Comparison of ENCODE assay signal across 1 cellular context in genomic region chr1:46544561-46545240, GRCh38.
TF ChIP-seq lines count a peak whose summit lies in the region.

No MANE protein-coding gene starts in this region.

TF ChIP-seq in K562, 482 proteins besides CTCF, POLR2A, EP300 and RAD21 (continued from another document and continues in another):
- TF ChIP-seq CHD7 (IDR thresholded peaks at IDR 0.05; ENCODE audit: low read depth, low read length) (no peak), SMARCA5 (IDR thresholded peaks at IDR 0.05) (no peak), CHCHD3 (CRISPR knock-in tag; IDR thresholded peaks at IDR 0.05) (no peak), PTTG1 (tag; IDR thresholded peaks at IDR 0.05; ENCODE audit: low read depth) (no peak), SMC3 (conservative IDR thresholded peaks at IDR 0.05; ENCODE audit: insufficient read depth, low read depth, low read length) (no peak), KLF6 (CRISPR knock-in tag; IDR thresholded peaks at IDR 0.05; ENCODE audit: borderline replicate concordance) (peak; percentile 43; the same call in 1 of the 2 replicates), XRCC4 (IDR thresholded peaks at IDR 0.05; ENCODE audit: extremely low read depth, insufficient read depth, insufficient read length) (no peak), PML (IDR thresholded peaks at IDR 0.05; ENCODE audit: low read length) (peak; percentile 88), NFIX (CRISPR knock-in tag; IDR thresholded peaks at IDR 0.05; ENCODE audit: low read depth) (no peak), TARDBP (IDR thresholded peaks at IDR 0.05) (0 out of 2 replicates have a peak, but pooled peaks have one; percentile 44), SP2 (IDR thresholded peaks at IDR 0.05; ENCODE audit: extremely low read depth, low read depth, low read length, poor library complexity, severe bottlenecking) (no peak), KAT2B (IDR thresholded peaks at IDR 0.05; ENCODE audit: low read depth, low read length) (no peak), E4F1 (CRISPR knock-in tag; IDR thresholded peaks at IDR 0.05; ENCODE audit: borderline replicate concordance) (no peak), ZNF121 (CRISPR knock-in tag; conservative IDR thresholded peaks at IDR 0.05) (no peak), FOXA3 (CRISPR knock-in tag; conservative IDR thresholded peaks at IDR 0.05 in 1 of 2, IDR thresholded peaks at IDR 0.05 in 1 of 2) (no peak), ZNF316 (IDR thresholded peaks at IDR 0.05) (no peak), CHD4 (IDR thresholded peaks at IDR 0.05; ENCODE audit: insufficient read depth, insufficient replicate concordance, low read depth, low read length, poor library complexity, severe bottlenecking) (no peak), FOXO4 (CRISPR knock-in tag; IDR thresholded peaks at IDR 0.05) (no peak), SNRNP70 (optimal IDR thresholded peaks at IDR 0.05; ENCODE audit: low read depth, low read length) (no peak), ZNF507 (tag; conservative IDR thresholded peaks at IDR 0.05) (no peak), CBFA2T2 (conservative IDR thresholded peaks at IDR 0.05) (peak; percentile 98), FOXP1 (CRISPR knock-in tag; IDR thresholded peaks at IDR 0.05) (no peak), SUPT5H (IDR thresholded peaks at IDR 0.05) (no peak), TCFL5 (CRISPR knock-in tag; conservative IDR thresholded peaks at IDR 0.05) (no peak), NBN (IDR thresholded peaks at IDR 0.05; ENCODE audit: low read depth) (peak; percentile 58; the same call in 1 of the 2 replicates), ZNF57 (CRISPR knock-in tag; IDR thresholded peaks at IDR 0.05) (no peak; the same call in 1 of the 2 replicates), SAFB (IDR thresholded peaks at IDR 0.05; ENCODE audit: borderline replicate concordance, low read depth, low read length) (no peak), ZNF717 (CRISPR knock-in tag; IDR thresholded peaks at IDR 0.05) (no peak), MEIS2 (IDR thresholded peaks at IDR 0.05; ENCODE audit: partially characterized antibody) (peak; percentile 62), PURB (CRISPR knock-in tag; IDR thresholded peaks at IDR 0.05; ENCODE audit: low read depth) (no peak), CBX1 (IDR thresholded peaks at IDR 0.05; ENCODE audit: low read depth) (no peak), RNF2 (IDR thresholded peaks at IDR 0.05) (peak; percentile 89; the same call in 1 of the 2 replicates), HNRNPH1 (optimal IDR thresholded peaks at IDR 0.05; ENCODE audit: low read depth, low read length) (no peak), SMAD4 (CRISPR knock-in tag; conservative IDR thresholded peaks at IDR 0.05) (peak; percentile 100), TRIM28 (IDR thresholded peaks at IDR 0.05) (no peak), U2AF2 (optimal IDR thresholded peaks at IDR 0.05; ENCODE audit: low read depth, low read length) (no peak), TRIM24 (IDR thresholded peaks at IDR 0.05) (peak; percentile 86 to 94), JUN (IDR thresholded peaks at IDR 0.05; ENCODE audit: borderline replicate concordance, low read depth, low read length) (0 out of 2 replicates have a peak, but pooled peaks have one; percentile 17), JUN (CRISPR knock-in tag; IDR thresholded peaks at IDR 0.05; ENCODE audit: borderline replicate concordance) (no peak), FOXK2 (conservative IDR thresholded peaks at IDR 0.05 in 1 of 2, IDR thresholded peaks at IDR 0.05 in 1 of 2; ENCODE audit: low read depth in 2 of 2) (no peak; a peak in 1 of 4 replicates), SREBF2 (CRISPR knock-in tag; IDR thresholded peaks at IDR 0.05) (no peak), THRAP3 (IDR thresholded peaks at IDR 0.05; ENCODE audit: borderline replicate concordance) (no peak), HMG20B (CRISPR knock-in tag; IDR thresholded peaks at IDR 0.05) (no peak), CBX2 (IDR thresholded peaks at IDR 0.05; ENCODE audit: insufficient read depth, low read length, poor library complexity, severe bottlenecking) (no peak), ZNF398 (CRISPR knock-in tag; IDR thresholded peaks at IDR 0.05) (no peak)
- TF ChIP-seq, protein P1, sequence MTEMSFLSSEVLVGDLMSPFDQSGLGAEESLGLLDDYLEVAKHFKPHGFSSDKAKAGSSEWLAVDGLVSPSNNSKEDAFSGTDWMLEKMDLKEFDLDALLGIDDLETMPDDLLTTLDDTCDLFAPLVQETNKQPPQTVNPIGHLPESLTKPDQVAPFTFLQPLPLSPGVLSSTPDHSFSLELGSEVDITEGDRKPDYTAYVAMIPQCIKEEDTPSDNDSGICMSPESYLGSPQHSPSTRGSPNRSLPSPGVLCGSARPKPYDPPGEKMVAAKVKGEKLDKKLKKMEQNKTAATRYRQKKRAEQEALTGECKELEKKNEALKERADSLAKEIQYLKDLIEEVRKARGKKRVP (CRISPR knock-in tag; IDR thresholded peaks at IDR 0.05), result peak; percentile 71; the same call in 1 of the 2 replicates
- TF ChIP-seq, protein P2, sequence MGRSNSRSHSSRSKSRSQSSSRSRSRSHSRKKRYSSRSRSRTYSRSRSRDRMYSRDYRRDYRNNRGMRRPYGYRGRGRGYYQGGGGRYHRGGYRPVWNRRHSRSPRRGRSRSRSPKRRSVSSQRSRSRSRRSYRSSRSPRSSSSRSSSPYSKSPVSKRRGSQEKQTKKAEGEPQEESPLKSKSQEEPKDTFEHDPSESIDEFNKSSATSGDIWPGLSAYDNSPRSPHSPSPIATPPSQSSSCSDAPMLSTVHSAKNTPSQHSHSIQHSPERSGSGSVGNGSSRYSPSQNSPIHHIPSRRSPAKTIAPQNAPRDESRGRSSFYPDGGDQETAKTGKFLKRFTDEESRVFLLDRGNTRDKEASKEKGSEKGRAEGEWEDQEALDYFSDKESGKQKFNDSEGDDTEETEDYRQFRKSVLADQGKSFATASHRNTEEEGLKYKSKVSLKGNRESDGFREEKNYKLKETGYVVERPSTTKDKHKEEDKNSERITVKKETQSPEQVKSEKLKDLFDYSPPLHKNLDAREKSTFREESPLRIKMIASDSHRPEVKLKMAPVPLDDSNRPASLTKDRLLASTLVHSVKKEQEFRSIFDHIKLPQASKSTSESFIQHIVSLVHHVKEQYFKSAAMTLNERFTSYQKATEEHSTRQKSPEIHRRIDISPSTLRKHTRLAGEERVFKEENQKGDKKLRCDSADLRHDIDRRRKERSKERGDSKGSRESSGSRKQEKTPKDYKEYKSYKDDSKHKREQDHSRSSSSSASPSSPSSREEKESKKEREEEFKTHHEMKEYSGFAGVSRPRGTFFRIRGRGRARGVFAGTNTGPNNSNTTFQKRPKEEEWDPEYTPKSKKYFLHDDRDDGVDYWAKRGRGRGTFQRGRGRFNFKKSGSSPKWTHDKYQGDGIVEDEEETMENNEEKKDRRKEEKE (IDR thresholded peaks at IDR 0.05; ENCODE audit: borderline replicate concordance in 1 of 2, control insufficient read depth in 1 of 2, low read depth in 2 of 2, low read length in 1 of 2), result no peak
